Comparison of ENCODE assay signal across 20 cellular contexts in the genomic region with DNA sequence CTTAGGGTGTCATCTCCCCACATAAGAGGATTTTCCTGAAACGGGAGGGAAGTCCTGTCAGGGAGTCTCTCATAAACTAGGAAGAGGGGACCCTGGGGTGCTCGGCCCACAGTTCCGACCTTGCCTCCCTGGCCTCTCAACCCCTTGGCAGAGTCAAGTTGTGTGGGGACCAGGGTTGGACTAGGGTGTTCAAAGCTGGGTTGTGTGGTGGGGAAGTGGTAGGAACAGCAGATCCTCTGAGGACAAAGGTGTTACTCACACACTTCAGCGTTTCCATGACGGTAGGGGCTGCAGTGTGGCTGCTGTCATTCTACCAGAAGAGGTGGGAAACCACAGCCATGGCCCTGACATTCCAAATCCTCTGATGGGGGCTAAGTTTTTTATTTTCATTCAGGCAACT. TPM values are rescaled to one million over a fixed set of nuclear protein-coding genes. Genes with fewer than 3 reads are reported as not detected.
"Had no signal": no experiment of that assay in that cellular context is flagged by ENCODE, and none has a peak within 500 bp of the region (broad histone marks: within the 10 kb centered on the region; RNA-seq: fewer than 3 reads in every experiment).

No MANE protein-coding gene starts in this region.

RNA-seq across cellular contexts. Expression of a gene that starts 2.7 kb away (rescaled TPM):
- total RNA-seq: activated naive CD4-positive, alpha-beta T cell treated with anti-CD3 and anti-CD28 coated beads for 36 hours; activated T-helper 1 cell treated with anti-CD3 and anti-CD28 coated beads, Interleukin-12 subunit alpha, Interleukin-12 subunit beta, Interleukin-2, Interleukin-4 antibody, amounts not matched to agents 30 ng/mL and 10 ng/mL and 1 ng/mL, durations not matched to agents 14 hours and 24 hours and 36 hours; activated T-helper 17 cell treated with anti-CD3 and anti-CD28 coated beads, Interleukin-2, amount 50 U/mL, for 72 hours; activated T-helper 2 cell treated with anti-CD3 and anti-CD28 coated beads, Interferon-gamma antibody, Interleukin-2, Interleukin-4, amounts not matched to agents 10 μg/mL and 5 μg/mL and 100 μg/mL, durations not matched to agents 14 hours and 24 hours and 36 hours; adrenal gland; aorta; ascending aorta; astrocyte; body of pancreas; breast epithelium; bronchial epithelial cell; cardiac muscle cell; cardiac septum; cerebellum had no signal
- polyA plus RNA-seq: adipose tissue, aorta, cardiac muscle cell had no signal

RNA-seq across cellular contexts. Expression of a gene that starts 15.1 kb away (rescaled TPM):
- total RNA-seq: adrenal gland, aorta, ascending aorta, astrocyte, body of pancreas, breast epithelium, bronchial epithelial cell, cardiac muscle cell, cardiac septum, cerebellum had no signal
- polyA plus RNA-seq: cardiac muscle cell had no signal

RNA-seq across cellular contexts. Expression of a gene that starts 18.9 kb away (rescaled TPM):
- total RNA-seq: activated naive CD4-positive, alpha-beta T cell treated with anti-CD3 and anti-CD28 coated beads for 36 hours; activated naive CD8-positive, alpha-beta T cell treated with anti-CD3 and anti-CD28 coated beads for 36 hours; activated T-helper 1 cell treated with anti-CD3 and anti-CD28 coated beads, Interleukin-12 subunit alpha, Interleukin-12 subunit beta, Interleukin-2, Interleukin-4 antibody, amounts not matched to agents 30 ng/mL and 10 ng/mL and 1 ng/mL, durations not matched to agents 14 hours and 24 hours and 36 hours; activated T-helper 17 cell treated with anti-CD3 and anti-CD28 coated beads, Interleukin-2, amount 50 U/mL, for 72 hours; activated T-helper 2 cell treated with anti-CD3 and anti-CD28 coated beads, Interferon-gamma antibody, Interleukin-2, Interleukin-4, amounts not matched to agents 10 μg/mL and 5 μg/mL and 100 μg/mL, durations not matched to agents 14 hours and 24 hours and 36 hours; aorta; ascending aorta; astrocyte; body of pancreas; bronchial epithelial cell; cardiac muscle cell; cardiac septum; cerebellum had no signal
- polyA plus RNA-seq: adipose tissue, aorta, cardiac muscle cell had no signal

RNA-seq across cellular contexts. Expression of a gene that starts 31.7 kb away (rescaled TPM):
- total RNA-seq: activated naive CD4-positive, alpha-beta T cell treated with anti-CD3 and anti-CD28 coated beads for 36 hours; activated naive CD8-positive, alpha-beta T cell treated with anti-CD3 and anti-CD28 coated beads for 36 hours; activated naive CD8-positive, alpha-beta T cell treated with anti-CD3 and anti-CD28 coated beads, Interleukin-2, amount 10 ng/mL, durations not matched to agents 7 days and 5 days; activated T-cell treated with anti-CD3 and anti-CD28 coated beads, Interleukin-2, amount 50 U/mL, for 4 hours; activated T-helper 17 cell treated with anti-CD3 and anti-CD28 coated beads, Interleukin-2, amount 50 U/mL, for 72 hours; activated T-helper 2 cell treated with anti-CD3 and anti-CD28 coated beads, Interferon-gamma antibody, Interleukin-2, Interleukin-4, amounts not matched to agents 10 μg/mL and 5 μg/mL and 100 μg/mL, durations not matched to agents 14 hours and 24 hours and 36 hours; aorta; ascending aorta; astrocyte; body of pancreas; bronchial epithelial cell; cardiac muscle cell; cardiac septum; cerebellum had no signal
- polyA plus RNA-seq: adipose tissue, cardiac muscle cell had no signal

RNA-seq across cellular contexts. Expression of a gene that starts 38.9 kb away (rescaled TPM):
- total RNA-seq: activated naive CD4-positive, alpha-beta T cell treated with anti-CD3 and anti-CD28 coated beads for 36 hours; activated naive CD4-positive, alpha-beta T cell treated with anti-CD3 and anti-CD28 coated beads, Interleukin-2, amount 50 U/mL, for 72 hours; activated naive CD8-positive, alpha-beta T cell treated with anti-CD3 and anti-CD28 coated beads for 36 hours; activated T-cell treated with anti-CD3 and anti-CD28 coated beads, Interleukin-2, amount 50 U/mL, for 4 hours; activated T-cell treated with anti-CD3 and anti-CD28 coated beads, Interleukin-2, amount 50 U/mL, for 72 hours; activated T-helper 1 cell treated with anti-CD3 and anti-CD28 coated beads, Interleukin-12 subunit alpha, Interleukin-12 subunit beta, Interleukin-2, Interleukin-4 antibody, amounts not matched to agents 30 ng/mL and 10 ng/mL and 1 ng/mL, durations not matched to agents 14 hours and 24 hours and 36 hours; activated T-helper 17 cell treated with anti-CD3 and anti-CD28 coated beads, Interleukin-2, amount 50 U/mL, for 72 hours; activated T-helper 2 cell treated with anti-CD3 and anti-CD28 coated beads, Interferon-gamma antibody, Interleukin-2, Interleukin-4, amounts not matched to agents 10 μg/mL and 5 μg/mL and 100 μg/mL, durations not matched to agents 14 hours and 24 hours and 36 hours; ascending aorta; astrocyte; body of pancreas; bronchial epithelial cell; cardiac muscle cell had no signal
- polyA plus RNA-seq: aorta, cardiac muscle cell had no signal
